14 cellular contexts compared by ENCODE assay signal in genomic region chr3:52318186-52318793, GRCh38. TPM values are rescaled to one million over a fixed set of nuclear protein-coding genes. Genes with fewer than 3 reads are reported as not detected.
DNase-seq lines count a peak whose midpoint lies in the region; ATAC-seq and TF ChIP-seq lines count a peak whose summit lies in the region.
"Had no signal": no experiment of that assay in that cellular context is flagged by ENCODE, and none has a peak within 500 bp of the region (broad histone marks: within the 10 kb centered on the region; RNA-seq: fewer than 3 reads in every experiment).

No MANE protein-coding gene starts in this region.

- TF ChIP-seq POLR2A in upper lobe of left lung (IDR thresholded peaks at IDR 0.05): no peak

- H3K36me3 ChIP-seq in upper lobe of left lung (no peaks in the 10 kb centered on the region), tibial artery (no peaks in the 10 kb centered on the region)
- H3K36me3 ChIP-seq: SJCRH30 had no signal

- 43 to 56% methylated on average over 4 to 14 of the region's 14 CpGs for WGBS in upper lobe of left lung, 2 donors

- no peak for TF ChIP-seq CTCF in natural killer cell (IDR thresholded peaks at IDR 0.05)
- no peak for TF ChIP-seq CTCF in upper lobe of left lung (IDR thresholded peaks at IDR 0.05)
- TF ChIP-seq CTCF in tibial artery (IDR thresholded peaks at IDR 0.05): no peak

- H3K9me3 ChIP-seq in upper lobe of left lung (no peaks in the 10 kb centered on the region), tibial artery (no peaks in the 10 kb centered on the region)
- H3K9me3 ChIP-seq: SJCRH30 had no signal

- no peaks in the 10 kb centered on the region for H3K27me3 Mint-ChIP-seq in natural killer cell (ENCODE audit: low read depth in 2 of 2)
- no peaks in the 10 kb centered on the region for H3K27me3 Mint-ChIP-seq in natural killer cell treated with Interleukin-12 subunit alpha and Interleukin-12 subunit beta and Interleukin-15 and Interleukin-18, amount 100 ng/mL, for 72 hours
- no peaks in the 10 kb centered on the region for H3K27me3 Mint-ChIP-seq in memory B cell
- no peaks in the 10 kb centered on the region for H3K27me3 Mint-ChIP-seq in naive thymus-derived CD8-positive, alpha-beta T cell
- H3K27me3 Mint-ChIP-seq: stimulated activated naive CD8-positive, alpha-beta T cell treated with anti-CD3 and anti-CD28 coated beads, Interleukin-15, Interleukin-2, amounts not matched to agents 100 ng/mL and 50 ng/mL, for 24 hours had no signal

- H3K4me3 ChIP-seq in upper lobe of left lung (peak overlapping the region in 3 of 4 donors; percentile 29 to 50 (median 39)), tibial artery (peak overlapping the region in 1 of 2 donors; percentile 42)
- H3K4me3 ChIP-seq: SJCRH30 had no signal

- DNase-seq in natural killer cell: no peak
- DNase-seq in natural killer cell treated with Interleukin-12 subunit alpha and Interleukin-12 subunit beta and Interleukin-15 and Interleukin-18, amount 100 ng/mL, for 72 hours (ENCODE audit: low spot score): no peak
- DNase-seq in memory B cell (ENCODE audit: low spot score in 2 of 2): no peak
- DNase-seq in upper lobe of left lung: peak; percentile 64 to 77
- DNase-seq in islet precursor cell: no peak
- no peak for DNase-seq in naive thymus-derived CD8-positive, alpha-beta T cell
- DNase-seq in tibial artery: no peak
- DNase-seq: GF-D8, NCI-H1417 treated with DMSO at 0.1 percent for 48 hours, NCI-H446, SJCRH30 had no signal

- H3K36me3 Mint-ChIP-seq in natural killer cell (no peaks in the 10 kb centered on the region), memory B cell (peaks cover 5% of the 10 kb centered on the region)
- no peaks in the 10 kb centered on the region for H3K36me3 Mint-ChIP-seq in natural killer cell treated with Interleukin-12 subunit alpha and Interleukin-12 subunit beta and Interleukin-15 and Interleukin-18, amount 100 ng/mL, for 72 hours
- H3K36me3 Mint-ChIP-seq in naive thymus-derived CD8-positive, alpha-beta T cell: peaks cover 0 to 2% (median 0%) of the 10 kb centered on the region in 3 donors

- peak overlapping the region in 1 of 2 donors; percentile 87 for H3K27ac Mint-ChIP-seq in natural killer cell
- H3K27ac Mint-ChIP-seq in natural killer cell treated with Interleukin-12 subunit alpha and Interleukin-12 subunit beta and Interleukin-15 and Interleukin-18, amount 100 ng/mL, for 72 hours: peak overlapping the region in 1 of 2 donors; percentile 91
- peak overlapping the region; percentile 84 for H3K27ac Mint-ChIP-seq in memory B cell
- H3K27ac Mint-ChIP-seq in naive thymus-derived CD8-positive, alpha-beta T cell: peak overlapping the region in 2 of 10 donors; percentile 68 to 74
- H3K27ac Mint-ChIP-seq: activated naive CD4-positive, alpha-beta T cell treated with anti-CD3 and anti-CD28 coated beads for 36 hours; stimulated activated naive CD8-positive, alpha-beta T cell treated with anti-CD3 and anti-CD28 coated beads, Interleukin-15, Interleukin-2, amounts not matched to agents 100 ng/mL and 50 ng/mL, for 24 hours had no signal

- H3K4me3 Mint-ChIP-seq in natural killer cell (peak overlapping the region; percentile 21), memory B cell (no peak overlapping the region)
- no peak overlapping the region for H3K4me3 Mint-ChIP-seq in natural killer cell treated with Interleukin-12 subunit alpha and Interleukin-12 subunit beta and Interleukin-15 and Interleukin-18, amount 100 ng/mL, for 72 hours
- H3K4me3 Mint-ChIP-seq in naive thymus-derived CD8-positive, alpha-beta T cell: peak overlapping the region in 1 of 10 donors; percentile 62

- ATAC-seq in natural killer cell: no peak
- no peak for ATAC-seq in natural killer cell treated with Interleukin-12 subunit alpha and Interleukin-12 subunit beta and Interleukin-15 and Interleukin-18, amount 100 ng/mL, for 72 hours
- ATAC-seq in esophagus mucosa: peak; percentile 47
- ATAC-seq in memory B cell (ENCODE audit: low read depth): no peak
- ATAC-seq in upper lobe of left lung (ENCODE audit: low FRiP score in 2 of 2): peak; percentile 34 to 77
- no peak for ATAC-seq in naive thymus-derived CD8-positive, alpha-beta T cell

- intact Hi-C loops in natural killer cell (cut with micrococcal nuclease): no loop called here
- intact Hi-C loops in tibial artery (cut with DNase I; ENCODE audit: low total_unique reads): no loop called here

- H3K9me3 Mint-ChIP-seq in natural killer cell (no peaks in the 10 kb centered on the region), memory B cell (no peaks in the 10 kb centered on the region)
- H3K9me3 Mint-ChIP-seq in natural killer cell treated with Interleukin-12 subunit alpha and Interleukin-12 subunit beta and Interleukin-15 and Interleukin-18, amount 100 ng/mL, for 72 hours: no peaks in the 10 kb centered on the region
- no peaks in the 10 kb centered on the region for H3K9me3 Mint-ChIP-seq in naive thymus-derived CD8-positive, alpha-beta T cell
- H3K9me3 Mint-ChIP-seq: activated naive CD4-positive, alpha-beta T cell treated with anti-CD3 and anti-CD28 coated beads for 36 hours; stimulated activated naive CD8-positive, alpha-beta T cell treated with anti-CD3 and anti-CD28 coated beads, Interleukin-15, Interleukin-2, amounts not matched to agents 100 ng/mL and 50 ng/mL, for 24 hours had no signal

- H3K27ac ChIP-seq in upper lobe of left lung (peak overlapping the region in 1 of 4 donors; percentile 50), tibial artery (no peak overlapping the region)
- H3K27ac ChIP-seq: SJCRH30 had no signal

- H3K4me1 Mint-ChIP-seq in natural killer cell (peaks cover 18 to 34% of the 10 kb centered on the region in 2 donors), memory B cell (peaks cover 25% of the 10 kb centered on the region)
- H3K4me1 Mint-ChIP-seq in natural killer cell treated with Interleukin-12 subunit alpha and Interleukin-12 subunit beta and Interleukin-15 and Interleukin-18, amount 100 ng/mL, for 72 hours (ENCODE audit: low read depth in 2 of 2): peaks cover 20 to 37% of the 10 kb centered on the region in 2 donors
- H3K4me1 Mint-ChIP-seq in naive thymus-derived CD8-positive, alpha-beta T cell: peaks cover 19 to 37% (median 19%) of the 10 kb centered on the region in 4 donors

- POLR2A ChIA-PET in naive thymus-derived CD8-positive, alpha-beta T cell (lab: Charles Lee): interaction anchor here (1.0 to 1.3 kb wide), 4 partner anchors 11 to 40 kb away, joined by 3 to 6 read pairs (median 4); partner anchors contain the start of genes GLYCTK and WDR82

- no peak for TF ChIP-seq EP300 in upper lobe of left lung (IDR thresholded peaks at IDR 0.05)

- H3K4me1 ChIP-seq in upper lobe of left lung (peaks cover 16 to 31% (median 21%) of the 10 kb centered on the region in 4 donors), tibial artery (peaks cover 0 to 11% (median 5%) of the 10 kb centered on the region in 4 donors)

- H3K27me3 ChIP-seq in upper lobe of left lung (no peaks in the 10 kb centered on the region), tibial artery (no peaks in the 10 kb centered on the region)

RNA-seq across cellular contexts. Expression of gene DNAH1, which starts 2.2 kb away (rescaled TPM):
- 10 to 100 TPM; 72.3 to 81.7 (median 74.2) TPM for total RNA-seq in natural killer cell
- 10 to 100 TPM; 24.3 to 35.4 TPM for total RNA-seq in natural killer cell treated with Interleukin-12 subunit alpha and Interleukin-12 subunit beta and Interleukin-15 and Interleukin-18, amount 100 ng/mL, for 72 hours
- total RNA-seq in esophagus mucosa: 1.6 TPM
- total RNA-seq in upper lobe of left lung: 10 to 100 TPM; 10.8 to 67.1 (median 22.4) TPM
- total RNA-seq in naive thymus-derived CD8-positive, alpha-beta T cell: 10 to 100 TPM; 39.4 to 41.4 TPM
- polyA plus RNA-seq in naive thymus-derived CD8-positive, alpha-beta T cell: 1 to 10 TPM in 2 of 3 donors, under 1 TPM in 1; 0.21 to 1.3 (median 1.1) TPM

RNA-seq across cellular contexts. Expression of gene GLYCTK, which starts 30.7 kb away (rescaled TPM):
- total RNA-seq in natural killer cell (10 to 100 TPM; 43.3 to 60.8 (median 45.2) TPM), esophagus mucosa (7.2 TPM), upper lobe of left lung (10 to 100 TPM in 5 of 6 donors, 1 to 10 TPM in 1; 5.5 to 21.0 (median 15.8) TPM)
- 10 to 100 TPM; 26.0 to 34.2 TPM for total RNA-seq in natural killer cell treated with Interleukin-12 subunit alpha and Interleukin-12 subunit beta and Interleukin-15 and Interleukin-18, amount 100 ng/mL, for 72 hours
- total RNA-seq in naive thymus-derived CD8-positive, alpha-beta T cell: 10 to 100 TPM; 39.9 to 41.5 TPM
- 10 to 100 TPM in 1 of 3 donors, 1 to 10 TPM in 2; 6.4 to 10.4 (median 7.6) TPM for polyA plus RNA-seq in naive thymus-derived CD8-positive, alpha-beta T cell

RNA-seq across cellular contexts. Expression of gene WDR82, which starts 39.8 kb away (rescaled TPM):
- total RNA-seq in natural killer cell (100 to 1,000 TPM; 108 to 131 (median 109) TPM), esophagus mucosa (52.2 TPM), upper lobe of left lung (10 to 100 TPM; 23.0 to 63.6 (median 46.8) TPM)
- 10 to 100 TPM; 82.8 to 87.4 TPM for total RNA-seq in natural killer cell treated with Interleukin-12 subunit alpha and Interleukin-12 subunit beta and Interleukin-15 and Interleukin-18, amount 100 ng/mL, for 72 hours
- total RNA-seq in naive thymus-derived CD8-positive, alpha-beta T cell: 100 to 1,000 TPM; 190 to 191 TPM
- polyA plus RNA-seq in naive thymus-derived CD8-positive, alpha-beta T cell: 100 to 1,000 TPM; 136 to 172 (median 146) TPM

Comparison
In these comparisons a context has a peak if more than half of its experiments do, and no peak if none do; other contexts are left out.
1. ATAC-seq: peak in esophagus mucosa (single experiment) and upper lobe of left lung (2 of 2); none in natural killer cell (0 of 3), natural killer cell treated with Interleukin-12 subunit alpha and Interleukin-12 subunit beta and Interleukin-15 and Interleukin-18, amount 100 ng/mL, for 72 hours (0 of 2), memory B cell (single experiment) and naive thymus-derived CD8-positive, alpha-beta T cell (0 of 2).
2. DNase-seq: peak in upper lobe of left lung (2 of 2); none in natural killer cell (single experiment), natural killer cell treated with Interleukin-12 subunit alpha and Interleukin-12 subunit beta and Interleukin-15 and Interleukin-18, amount 100 ng/mL, for 72 hours (single experiment), memory B cell (0 of 2), islet precursor cell (single experiment), naive thymus-derived CD8-positive, alpha-beta T cell (0 of 10) and tibial artery (0 of 2).